Comparison of ENCODE assay signal across 8 cellular contexts in the genomic region with DNA sequence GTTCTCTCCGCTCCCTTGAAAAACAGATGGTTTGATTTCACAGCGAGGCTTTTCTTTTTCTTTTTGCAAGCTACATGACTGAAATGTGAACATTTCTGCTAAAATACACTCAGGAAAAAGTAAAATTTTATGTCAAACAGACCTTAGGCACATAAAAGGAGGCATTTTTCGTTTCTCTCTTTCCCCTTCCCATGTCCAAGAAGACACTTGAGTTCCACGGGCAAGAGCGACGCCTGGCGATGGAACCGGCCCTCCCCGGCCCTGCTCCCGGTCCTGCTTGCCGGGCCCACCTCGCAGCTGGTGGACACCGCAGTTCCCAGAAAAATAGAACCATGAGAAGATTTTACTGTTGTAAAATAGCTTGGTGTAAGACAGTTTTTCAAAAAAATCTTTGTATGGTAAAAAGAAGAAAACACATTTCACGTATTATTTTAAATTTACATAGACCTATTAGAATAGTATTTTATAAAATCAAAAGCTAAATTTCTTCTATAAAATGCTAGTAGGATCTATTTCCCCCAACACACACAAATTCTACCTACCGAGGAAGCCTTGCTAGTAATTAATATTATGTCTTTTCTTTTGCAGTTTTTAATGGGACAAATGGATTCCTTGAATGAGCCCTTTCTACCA. TPM values are rescaled to one million over a fixed set of nuclear protein-coding genes. Genes with fewer than 3 reads are reported as not detected.
DNase-seq lines count a peak whose midpoint lies in the region; ATAC-seq and TF ChIP-seq lines count a peak whose summit lies in the region.

No MANE protein-coding gene starts in this region.

- H3K36me3 Mint-ChIP-seq in natural killer cell treated with Interleukin-12 subunit alpha and Interleukin-12 subunit beta and Interleukin-15 and Interleukin-18, amount 100 ng/mL, for 72 hours = no peaks in the 10 kb centered on the region

- H3K4me3 Mint-ChIP-seq in natural killer cell treated with Interleukin-12 subunit alpha and Interleukin-12 subunit beta and Interleukin-15 and Interleukin-18, amount 100 ng/mL, for 72 hours = peak overlapping the region; percentile 73

- peak; percentile 85 for TF ChIP-seq CTCF in fibroblast of villous mesenchyme (IDR thresholded peaks at IDR 0.05; ENCODE audit: insufficient read depth, low read depth, low read length)

- H3K36me3 ChIP-seq in thymus (ENCODE audit: control insufficient read depth, insufficient read depth) = no peaks in the 10 kb centered on the region

- H3K9me3 ChIP-seq in thymus (ENCODE audit: control insufficient read depth) = no peaks in the 10 kb centered on the region

- H3K4me3 ChIP-seq in fibroblast of villous mesenchyme (ENCODE audit: low read depth, low read length) = peak overlapping the region; percentile 58
- peak overlapping the region; percentile 35 for H3K4me3 ChIP-seq in thymus (ENCODE audit: low read length)

- peaks cover 11 to 14% of the 10 kb centered on the region in 2 donors for H3K27me3 Mint-ChIP-seq in natural killer cell treated with Interleukin-12 subunit alpha and Interleukin-12 subunit beta and Interleukin-15 and Interleukin-18, amount 100 ng/mL, for 72 hours

- no peak overlapping the region for H3K27ac Mint-ChIP-seq in natural killer cell treated with Interleukin-12 subunit alpha and Interleukin-12 subunit beta and Interleukin-15 and Interleukin-18, amount 100 ng/mL, for 72 hours

- H3K4me1 Mint-ChIP-seq in natural killer cell treated with Interleukin-12 subunit alpha and Interleukin-12 subunit beta and Interleukin-15 and Interleukin-18, amount 100 ng/mL, for 72 hours (ENCODE audit: low read depth in 2 of 2) = peaks cover 0 to 10% of the 10 kb centered on the region in 2 donors

- no peaks in the 10 kb centered on the region for H3K4me1 ChIP-seq in thymus (ENCODE audit: control insufficient read depth, insufficient read depth, low read length)

- H3K27ac ChIP-seq in thymus (ENCODE audit: low read depth) = no peak overlapping the region

- H3K27me3 ChIP-seq in thymus (ENCODE audit: control insufficient read depth, insufficient read depth) = peaks cover 62% of the 10 kb centered on the region

- DNase-seq in DMS153 treated with DMSO at 0.1 percent for 48 hours (lab: John Stamatoyannopoulos, UW; ENCODE audit: unreplicated experiment) (peak; percentile 14), DMS153 (lab: John Stamatoyannopoulos, UW) (no peak), NCI-H526 treated with DMSO at 0.1 percent for 48 hours (lab: John Stamatoyannopoulos, UW) (peak; percentile 52), fibroblast of villous mesenchyme (ENCODE audit: low read depth) (peak; percentile 79)
- peak; percentile 38 for DNase-seq in activated naive CD4-positive, alpha-beta T cell treated with Interleukin-2 at 50 U/mL for 16 hours
- DNase-seq in natural killer cell treated with Interleukin-12 subunit alpha and Interleukin-12 subunit beta and Interleukin-15 and Interleukin-18, amount 100 ng/mL, for 72 hours (ENCODE audit: low spot score) = no peak

- WGBS in thymus = 11% methylated on average over 15 of the region's 15 CpGs

- peak in 1 of 2 donors; percentile 77 for ATAC-seq in natural killer cell treated with Interleukin-12 subunit alpha and Interleukin-12 subunit beta and Interleukin-15 and Interleukin-18, amount 100 ng/mL, for 72 hours
- ATAC-seq in GM18873 (IDR thresholded peaks at IDR 0.05; ENCODE audit: low FRiP score, unreplicated experiment) = no peak

- H3K9me3 Mint-ChIP-seq in natural killer cell treated with Interleukin-12 subunit alpha and Interleukin-12 subunit beta and Interleukin-15 and Interleukin-18, amount 100 ng/mL, for 72 hours = no peaks in the 10 kb centered on the region

RNA-seq across cellular contexts. Expression of a gene that starts 2.3 kb away (rescaled TPM):
- 0.43 TPM in 1 of 2 replicates, not detected in the other for total RNA-seq in fibroblast of villous mesenchyme
- total RNA-seq in natural killer cell treated with Interleukin-12 subunit alpha and Interleukin-12 subunit beta and Interleukin-15 and Interleukin-18, amount 100 ng/mL, for 72 hours = 1 to 10 TPM; 1.1 to 1.4 TPM
- 13.3 TPM for polyA plus RNA-seq in thymus

RNA-seq across cellular contexts. Expression of a gene that starts 25.5 kb away (rescaled TPM):
- 71.7 and 89.5 TPM in 2 replicates for total RNA-seq in fibroblast of villous mesenchyme
- total RNA-seq in natural killer cell treated with Interleukin-12 subunit alpha and Interleukin-12 subunit beta and Interleukin-15 and Interleukin-18, amount 100 ng/mL, for 72 hours = 10 to 100 TPM; 94.2 to 96.1 TPM
- 108 TPM for polyA plus RNA-seq in thymus

RNA-seq across cellular contexts. Expression of a gene that starts 26.4 kb away (rescaled TPM):
- total RNA-seq in fibroblast of villous mesenchyme = 30.3 and 35.4 TPM in 2 replicates
- total RNA-seq in natural killer cell treated with Interleukin-12 subunit alpha and Interleukin-12 subunit beta and Interleukin-15 and Interleukin-18, amount 100 ng/mL, for 72 hours = 10 to 100 TPM; 15.4 to 17.5 TPM
- 73.7 TPM for polyA plus RNA-seq in thymus

Comparison
In these comparisons a context has a peak if more than half of its experiments do, and no peak if none do; other contexts are left out.
1. DNase-seq: peak in DMS153 treated with DMSO at 0.1 percent for 48 hours (single experiment), NCI-H526 treated with DMSO at 0.1 percent for 48 hours (single experiment), activated naive CD4-positive, alpha-beta T cell treated with Interleukin-2 at 50 U/mL for 16 hours (single experiment) and fibroblast of villous mesenchyme (single experiment); none in DMS153 (single experiment) and natural killer cell treated with Interleukin-12 subunit alpha and Interleukin-12 subunit beta and Interleukin-15 and Interleukin-18, amount 100 ng/mL, for 72 hours (single experiment).